Comparison of ENCODE assay signal across 12 cellular contexts in the genomic region with DNA sequence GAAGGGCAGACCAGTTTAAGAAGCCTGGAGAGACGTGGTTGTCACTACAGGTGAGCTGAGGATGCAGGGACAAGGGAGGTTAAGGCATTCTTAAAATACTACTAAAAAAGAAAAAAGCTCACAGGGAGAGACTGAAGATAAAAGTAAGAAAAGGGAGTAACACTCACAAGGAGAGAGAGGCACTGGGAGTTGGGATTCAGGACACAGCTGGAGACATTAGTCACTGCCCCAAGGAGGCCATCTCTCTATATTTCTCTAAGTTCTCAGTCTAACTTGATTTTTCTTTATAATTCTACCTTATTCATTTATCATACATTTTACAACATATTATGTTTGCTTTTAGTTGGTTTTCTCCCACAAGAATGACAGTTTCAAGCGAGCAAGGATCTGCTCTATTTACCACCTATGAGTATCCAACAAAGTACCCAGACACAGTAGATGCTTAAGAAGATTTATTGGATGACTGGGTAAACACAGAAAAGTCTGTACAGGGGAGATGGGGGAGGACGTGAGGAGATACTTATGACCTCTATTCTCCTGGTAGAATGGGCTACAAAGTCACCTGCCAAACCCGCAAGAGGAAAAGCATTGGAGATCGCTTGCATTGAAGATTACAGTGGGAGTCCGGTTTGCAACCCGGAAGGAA. TPM values are rescaled to one million over a fixed set of nuclear protein-coding genes. Genes with fewer than 3 reads are reported as not detected.
DNase-seq lines count a peak whose midpoint lies in the region; ATAC-seq, FAIRE-seq and TF ChIP-seq lines count a peak whose summit lies in the region.
"Had no signal": no experiment of that assay in that cellular context is flagged by ENCODE, and none has a peak within 500 bp of the region (broad histone marks: within the 10 kb centered on the region; RNA-seq: fewer than 3 reads in every experiment).

No MANE protein-coding gene starts in this region.

- H2BK120ac ChIP-seq in H9 (ENCODE audit: low read depth, low read length, poor library complexity, severe bottlenecking), result no peak overlapping the region

- no peak overlapping the region for H2BK20ac ChIP-seq in H9 (ENCODE audit: low read depth, low read length, poor library complexity, severe bottlenecking)

- H4K5ac ChIP-seq in H9 (ENCODE audit: insufficient read length, low read depth, low read length), result no peak overlapping the region

- H2BK15ac ChIP-seq in H9 (ENCODE audit: low read depth, low read length), result no peak overlapping the region

- no peak overlapping the region for H2BK5ac ChIP-seq in H9 (ENCODE audit: insufficient read length, low read length)

- H3T11ph ChIP-seq in H9 (ENCODE audit: low read length), result no peak overlapping the region

- H3K9ac ChIP-seq in H9 (ENCODE audit: extremely low read depth, insufficient read length, low read length), result no peak overlapping the region

- H3K4me3 Mint-ChIP-seq in CD4-positive, alpha-beta T cell, result peak overlapping the region; percentile 72
- H3K4me3 Mint-ChIP-seq in H9, result peak overlapping the region; percentile 23 to 64; a peak in 2 of 5 replicates
- peak overlapping the region; percentile 96 for H3K4me3 Mint-ChIP-seq in activated naive CD8-positive, alpha-beta T cell treated with anti-CD3 and anti-CD28 coated beads, Interleukin-2, amount 50 U/mL, for 24 hours
- peak overlapping the region; percentile 11 to 75 (median 50) for H3K4me3 Mint-ChIP-seq in naive thymus-derived CD8-positive, alpha-beta T cell

- no peak overlapping the region for H3K4me2 ChIP-seq in H9 (ENCODE audit: insufficient read depth, insufficient read length, low read length)

- H3K36me3 Mint-ChIP-seq in CD4-positive, alpha-beta T cell (ENCODE audit: low read depth), result no peaks in the 10 kb centered on the region
- peaks cover 0 to 3% (median 1%) of the 10 kb centered on the region in 3 experiments; a peak in 5 of 7 replicates for H3K36me3 Mint-ChIP-seq in H9 (ENCODE audit: insufficient read depth in 1 of 3, low read depth in 3 of 3)
- H3K36me3 Mint-ChIP-seq in activated naive CD8-positive, alpha-beta T cell treated with anti-CD3 and anti-CD28 coated beads, Interleukin-2, amount 50 U/mL, for 24 hours (ENCODE audit: low read depth), result peaks cover 1% of the 10 kb centered on the region
- no peaks in the 10 kb centered on the region for H3K36me3 Mint-ChIP-seq in naive thymus-derived CD8-positive, alpha-beta T cell

- intact Hi-C loops in CD4-positive, alpha-beta T cell (cut with DNase I, micrococcal nuclease), result no loop called here

- no peaks in the 10 kb centered on the region for H3K79me1 ChIP-seq in H9 (ENCODE audit: insufficient read depth, low read depth, low read length, poor library complexity, severe bottlenecking)

- no peaks in the 10 kb centered on the region; the same call in 1 of the 2 replicates for H3K79me2 ChIP-seq in H9 (ENCODE audit: insufficient read depth, low read length)

- no peak for FAIRE-seq in frontal cortex (lab: Jason Lieb, UNC)
- FAIRE-seq: G401.6 had no signal

- H3K4ac ChIP-seq in H9 (ENCODE audit: low read depth, low read length), result no peak overlapping the region

- no peak overlapping the region for H4K8ac ChIP-seq in H9 (replicated peaks; ENCODE audit: insufficient read length, low read depth, low read length)

- peaks cover 11% of the 10 kb centered on the region for H3K23me2 ChIP-seq in H9 (ENCODE audit: insufficient read length, low read depth, low read length, poor library complexity, severe bottlenecking)

- TF ChIP-seq CTCF in CD4-positive, alpha-beta T cell (IDR thresholded peaks at IDR 0.05), result no peak
- no peak for TF ChIP-seq CTCF in H9 (conservative IDR thresholded peaks at IDR 0.05)

- H3K4me1 ChIP-seq in H9 (ENCODE audit: insufficient read depth, low read length), result peaks cover 3% of the 10 kb centered on the region; the same call in 1 of the 2 replicates

- DNase-seq in CD4-positive, alpha-beta T cell, result no peak
- DNase-seq in H9 (no peak), DMS 273 treated with DMSO at 0.1 percent for 48 hours (lab: John Stamatoyannopoulos, UW) (no peak), frontal cortex (ENCODE audit: low spot score in 2 of 2) (no peak)
- no peak for DNase-seq in activated naive CD8-positive, alpha-beta T cell treated with anti-CD3 and anti-CD28 coated beads, Interleukin-2, amount 50 U/mL, for 24 hours
- no peak for DNase-seq in naive thymus-derived CD8-positive, alpha-beta T cell
- no peak for DNase-seq in stimulated activated CD8-positive, alpha-beta memory T cell treated with anti-CD3 and anti-CD28 coated beads, Interleukin-4, amount 100 ng/mL, for 48 hours
- DNase-seq: activated CD4-positive, alpha-beta T cell treated with anti-CD3 and anti-CD28 coated beads for 48 hours; islet precursor cell; SHP77 had no signal

- no peak overlapping the region for H3K27ac ChIP-seq in CD4-positive, alpha-beta T cell (ENCODE audit: low read depth, low read length)
- no peak overlapping the region for H3K27ac ChIP-seq in H9 (ENCODE audit: insufficient read length, low read depth, low read length)
- H3K27ac ChIP-seq: ascending aorta had no signal

- peaks cover 51% of the 10 kb centered on the region for H3K27me3 Mint-ChIP-seq in CD4-positive, alpha-beta T cell
- peaks cover 49% of the 10 kb centered on the region for H3K27me3 Mint-ChIP-seq in H9 (ENCODE audit: low read depth)
- peaks cover 36% of the 10 kb centered on the region for H3K27me3 Mint-ChIP-seq in activated naive CD8-positive, alpha-beta T cell treated with anti-CD3 and anti-CD28 coated beads, Interleukin-2, amount 50 U/mL, for 24 hours
- peaks cover 0 to 28% (median 5%) of the 10 kb centered on the region in 5 donors for H3K27me3 Mint-ChIP-seq in naive thymus-derived CD8-positive, alpha-beta T cell

- H2AK5ac ChIP-seq in H9 (ENCODE audit: insufficient read length, low read length), result no peak overlapping the region

- H3K4me1 Mint-ChIP-seq in CD4-positive, alpha-beta T cell (ENCODE audit: low read depth), result peaks cover 44% of the 10 kb centered on the region
- H3K4me1 Mint-ChIP-seq in H9, result peaks cover 35 to 45% of the 10 kb centered on the region in 2 experiments
- peaks cover 49% of the 10 kb centered on the region for H3K4me1 Mint-ChIP-seq in activated naive CD8-positive, alpha-beta T cell treated with anti-CD3 and anti-CD28 coated beads, Interleukin-2, amount 50 U/mL, for 24 hours
- peaks cover 13 to 53% (median 35%) of the 10 kb centered on the region in 4 donors for H3K4me1 Mint-ChIP-seq in naive thymus-derived CD8-positive, alpha-beta T cell

- H4K20me1 ChIP-seq in H9 (ENCODE audit: control insufficient read depth, insufficient read depth, insufficient read length), result no peaks in the 10 kb centered on the region

- no CpG with 5 or more reads among the region's 7 CpGs for WGBS in H9 (ENCODE audit: extremely low coverage, insufficient read length, low lambda C conversion rate)

- POLR2A ChIA-PET in CD4-positive, alpha-beta T cell (lab: Charles Lee), result no interaction called here
- POLR2A ChIA-PET in naive thymus-derived CD8-positive, alpha-beta T cell (lab: Charles Lee), result no interaction called here

- no peak overlapping the region for H2AFZ ChIP-seq in H9 (ENCODE audit: low read length)

- no peaks in the 10 kb centered on the region for H3K9me3 Mint-ChIP-seq in CD4-positive, alpha-beta T cell
- H3K9me3 Mint-ChIP-seq in H9, result no peaks in the 10 kb centered on the region
- H3K9me3 Mint-ChIP-seq in activated naive CD8-positive, alpha-beta T cell treated with anti-CD3 and anti-CD28 coated beads, Interleukin-2, amount 50 U/mL, for 24 hours, result no peaks in the 10 kb centered on the region
- no peaks in the 10 kb centered on the region for H3K9me3 Mint-ChIP-seq in naive thymus-derived CD8-positive, alpha-beta T cell

- H3K56ac ChIP-seq in H9 (ENCODE audit: insufficient read length, low read depth, low read length), result no peak overlapping the region

- no peak overlapping the region for H2BK12ac ChIP-seq in H9 (ENCODE audit: insufficient read length, low read depth, low read length)

- no peaks in the 10 kb centered on the region for H3K9me3 ChIP-seq in CD4-positive, alpha-beta T cell (ENCODE audit: control insufficient read depth, low read length)
- H3K9me3 ChIP-seq in H9 (ENCODE audit: control insufficient read depth, low read depth, low read length), result no peaks in the 10 kb centered on the region
- H3K9me3 ChIP-seq: ascending aorta had no signal

- CTCF ChIA-PET in CD4-positive, alpha-beta T cell (lab: Charles Lee), result no interaction called here

- ATAC-seq in CD4-positive, alpha-beta T cell (ENCODE audit: poor library complexity), result no peak
- ATAC-seq in activated naive CD8-positive, alpha-beta T cell treated with anti-CD3 and anti-CD28 coated beads, Interleukin-2, amount 50 U/mL, for 24 hours, result no peak
- no peak for ATAC-seq in naive thymus-derived CD8-positive, alpha-beta T cell

- H3K27ac Mint-ChIP-seq in CD4-positive, alpha-beta T cell, result no peak overlapping the region
- no peak overlapping the region for H3K27ac Mint-ChIP-seq in H9
- no peak overlapping the region for H3K27ac Mint-ChIP-seq in activated naive CD8-positive, alpha-beta T cell treated with anti-CD3 and anti-CD28 coated beads, Interleukin-2, amount 50 U/mL, for 24 hours
- H3K27ac Mint-ChIP-seq in naive thymus-derived CD8-positive, alpha-beta T cell, result peak overlapping the region in 1 of 10 donors; percentile 60

- peaks cover 12% of the 10 kb centered on the region for H3K27me3 ChIP-seq in CD4-positive, alpha-beta T cell (ENCODE audit: control insufficient read depth, insufficient read depth, low read length)
- no peaks in the 10 kb centered on the region; the same call in 1 of the 2 replicates for H3K27me3 ChIP-seq in H9 (ENCODE audit: insufficient read depth, low read length)
- H3K27me3 ChIP-seq: ascending aorta had no signal

- no peak overlapping the region for H3K23ac ChIP-seq in H9 (ENCODE audit: insufficient read length, low read depth, low read length)

- no peak overlapping the region for H4K91ac ChIP-seq in H9 (ENCODE audit: insufficient read length, low read depth, low read length)

- no peak overlapping the region for H3K14ac ChIP-seq in H9 (ENCODE audit: insufficient read depth, low read length)

- no peak overlapping the region for H3K18ac ChIP-seq in H9 (ENCODE audit: insufficient read length, low read depth, low read length)

RNA-seq across cellular contexts. Expression of gene SERPINE2, which starts 2.2 kb away (rescaled TPM):
- 1 to 10 TPM; 5.1 to 7.3 TPM for total RNA-seq in CD4-positive, alpha-beta T cell
- total RNA-seq in H9 (2021) (36.1 and 40.0 TPM in 2 replicates), frontal cortex (36.3 TPM)
- 1 to 10 TPM; 2.6 to 3.6 TPM for total RNA-seq in naive thymus-derived CD8-positive, alpha-beta T cell
- 10 to 100 TPM in 1 of 3 donors, 1 to 10 TPM in 2; 4.4 to 17.0 (median 7.2) TPM for polyA plus RNA-seq in naive thymus-derived CD8-positive, alpha-beta T cell

Comparison
In these comparisons a context has a peak if more than half of its experiments do, and no peak if none do; other contexts are left out.
1. H3K4me3 Mint-ChIP-seq: peak in every context shown above with its lines; median percentile 96 in activated naive CD8-positive, alpha-beta T cell treated with anti-CD3 and anti-CD28 coated beads, Interleukin-2, amount 50 U/mL, for 24 hours; 72 in CD4-positive, alpha-beta T cell; 50 in naive thymus-derived CD8-positive, alpha-beta T cell; 44 in H9.